21 cellular contexts compared by ENCODE assay signal in genomic region chr22:48141301-48141700, GRCh38.
DNase-seq lines count a peak whose midpoint lies in the region; ATAC-seq and TF ChIP-seq lines count a peak whose summit lies in the region.
"Had no signal": no experiment of that assay in that cellular context is flagged by ENCODE, and none has a peak within 500 bp of the region (broad histone marks: within the 10 kb centered on the region; RNA-seq: fewer than 3 reads in every experiment).

No MANE protein-coding gene starts in this region.

- TF ChIP-seq CTCF in right atrium auricular region (IDR thresholded peaks at IDR 0.05): no peak

- intact Hi-C loops in right cardiac atrium (cut with DNase I): no loop called here

- DNase-seq in right atrium auricular region (ENCODE audit: low spot score): peak; percentile 11
- DNase-seq in right cardiac atrium: no peak
- peak; percentile 70 for DNase-seq in NCI-H1694 (lab: John Stamatoyannopoulos, UW)
- peak; percentile 77 for DNase-seq in NCI-H2171 treated with DMSO at 0.1 percent for 48 hours (lab: John Stamatoyannopoulos, UW)
- no peak for DNase-seq in HPDE6-E6E7 (ENCODE audit: extremely low spot score)
- DNase-seq: CD4-positive, alpha-beta T cell; COR-L47; DMS53; GF-D8; KBM-7; MV-4-11; NCI-H1417 treated with DMSO at 0.1 percent for 48 hours; NCI-H187 treated with DMSO at 0.1 percent for 48 hours; NCI-H345; NCI-H524 treated with DMSO at 0.1 percent for 48 hours; NCI-H774; T-helper 1 cell had no signal

- ATAC-seq in right cardiac atrium (no peak), GM21423 (IDR thresholded peaks at IDR 0.05; ENCODE audit: unreplicated experiment) (no peak), GM19035 (IDR thresholded peaks at IDR 0.05; ENCODE audit: unreplicated experiment) (no peak)

- no peak overlapping the region for H3K4me3 ChIP-seq in right atrium auricular region
- no peak overlapping the region for H3K4me3 ChIP-seq in right cardiac atrium (ENCODE audit: low read length)
- H3K4me3 ChIP-seq: BLaER1 had no signal

- H3K9me3 ChIP-seq in right atrium auricular region (no peaks in the 10 kb centered on the region), right cardiac atrium (ENCODE audit: control insufficient read depth, low read length) (no peaks in the 10 kb centered on the region)
- H3K9me3 ChIP-seq: BLaER1 had no signal

- WGBS in right cardiac atrium: 53% methylated on average over 10 of the region's 10 CpGs

- H3K27ac ChIP-seq in right atrium auricular region (no peak overlapping the region), right cardiac atrium (ENCODE audit: low read length) (no peak overlapping the region)
- H3K27ac ChIP-seq: BLaER1, RWPE1 had no signal

- H3K4me1 ChIP-seq in right atrium auricular region (no peaks in the 10 kb centered on the region), right cardiac atrium (ENCODE audit: control insufficient read depth, insufficient read depth, low read length) (no peaks in the 10 kb centered on the region)

- H3K27me3 ChIP-seq in right atrium auricular region (no peaks in the 10 kb centered on the region), right cardiac atrium (ENCODE audit: control insufficient read depth, insufficient read depth) (no peaks in the 10 kb centered on the region)
- H3K27me3 ChIP-seq: BLaER1 had no signal

- H3K36me3 ChIP-seq in right atrium auricular region: no peaks in the 10 kb centered on the region
- H3K36me3 ChIP-seq: BLaER1 had no signal

Comparison
In these comparisons a context has a peak if more than half of its experiments do, and no peak if none do; other contexts are left out.
1. DNase-seq: peak in right atrium auricular region (single experiment), NCI-H1694 (single experiment) and NCI-H2171 treated with DMSO at 0.1 percent for 48 hours (single experiment); none in right cardiac atrium (0 of 3) and HPDE6-E6E7 (single experiment).